In genomic region chr17:27651411-27652345, GRCh38 we compare ENCODE assay signal across 8 cellular contexts. TPM values are rescaled to one million over a fixed set of nuclear protein-coding genes. Genes with fewer than 3 reads are reported as not detected.
DNase-seq lines count a peak whose midpoint lies in the region; ATAC-seq, FAIRE-seq and TF ChIP-seq lines count a peak whose summit lies in the region.

No MANE protein-coding gene starts in this region.

- H3K9me3 ChIP-seq in OCI-LY1 (ENCODE audit: low read length) (no peaks in the 10 kb centered on the region), pancreas (no peaks in the 10 kb centered on the region), upper lobe of left lung (no peaks in the 10 kb centered on the region)

- peak; percentile 74 for TF ChIP-seq CTCF in OCI-LY1 (IDR thresholded peaks at IDR 0.05; ENCODE audit: low read length)
- peak; percentile 68 for TF ChIP-seq CTCF in fibroblast of pulmonary artery (IDR thresholded peaks at IDR 0.05; ENCODE audit: low read length, missing control alignments)
- peak; percentile 78 to 95 (median 92) for TF ChIP-seq CTCF in pancreas (IDR thresholded peaks at IDR 0.05)
- TF ChIP-seq CTCF in upper lobe of left lung (IDR thresholded peaks at IDR 0.05) = peak; percentile 82 to 97 (median 88)

- ATAC-seq in pancreas (peak; percentile 62 to 81 (median 78)), upper lobe of left lung (ENCODE audit: low FRiP score in 2 of 2) (peak; percentile 59 to 80)

- no peak for TF ChIP-seq EP300 in upper lobe of left lung (IDR thresholded peaks at IDR 0.05)

- DNase-seq in NCI-H2081 (lab: John Stamatoyannopoulos, UW) (peak; percentile 4), NCI-H2081 treated with DMSO at 0.1 percent for 48 hours (lab: John Stamatoyannopoulos, UW) (no peak), fibroblast of pulmonary artery (ENCODE audit: low read depth) (peak; percentile 65), pancreas (peak in 4 of 6 donors; percentile 37 to 88 (median 74)), upper lobe of left lung (peak in 1 of 2 donors; percentile 47), NOMO-1 treated with dmso at 0.1 percent for 144 hours (lab: John Stamatoyannopoulos, UW; ENCODE audit: unreplicated experiment) (no peak)
- peak; percentile 84 to 86 for DNase-seq in activated T-cell treated with anti-CD3 and anti-CD28 coated beads, Interleukin-2, amount 50 U/mL, for 48 hours

- no peaks in the 10 kb centered on the region for H3F3A ChIP-seq in OCI-LY1 (ENCODE audit: insufficient read depth, low read length)

- no peaks in the 10 kb centered on the region for H3K9me2 ChIP-seq in OCI-LY1 (ENCODE audit: low read depth, low read length)

- H3K36me3 ChIP-seq in OCI-LY1 (ENCODE audit: insufficient read depth, low read length) (no peaks in the 10 kb centered on the region), pancreas (peaks cover 0 to 7% (median 0%) of the 10 kb centered on the region in 3 donors), upper lobe of left lung (peaks cover 0 to 5% (median 2%) of the 10 kb centered on the region in 4 donors)

- no peak for TF ChIP-seq POLR2A in upper lobe of left lung (IDR thresholded peaks at IDR 0.05)

- no peaks in the 10 kb centered on the region for H3K79me2 ChIP-seq in OCI-LY1 (ENCODE audit: insufficient read depth, low read length)

- H3K4me2 ChIP-seq in OCI-LY1 (ENCODE audit: low read length) = no peak overlapping the region

- H3K4me1 ChIP-seq in OCI-LY1 (ENCODE audit: insufficient read depth, low read length, severe bottlenecking) = no peaks in the 10 kb centered on the region
- no peaks in the 10 kb centered on the region for H3K4me1 ChIP-seq in pancreas
- peaks cover 0 to 5% (median 0%) of the 10 kb centered on the region in 4 donors for H3K4me1 ChIP-seq in upper lobe of left lung

- intact Hi-C loops in pancreas (cut with DNase I) = loop anchor here in 2 of 3 donors (2.0 to 10.0 kb wide), 4 partner anchors 49 to 417 kb away; no protein-coding TSS in a partner anchor

- no peak overlapping the region for H3K9ac ChIP-seq in OCI-LY1 (ENCODE audit: low read length)

- H3K4me3 ChIP-seq in OCI-LY1 (ENCODE audit: low read depth, low read length, poor library complexity, severe bottlenecking) (no peak overlapping the region), fibroblast of pulmonary artery (replicated peaks; ENCODE audit: low read depth, low read length) (no peak overlapping the region), pancreas (no peak overlapping the region), upper lobe of left lung (no peak overlapping the region)

- no peak for FAIRE-seq in pancreas (lab: Jason Lieb, UNC)

- H3K27ac ChIP-seq in OCI-LY1 (ENCODE audit: low read depth, low read length, poor library complexity, severe bottlenecking) (no peak overlapping the region), pancreas (no peak overlapping the region), upper lobe of left lung (no peak overlapping the region)

- H3K27me3 ChIP-seq in OCI-LY1 (ENCODE audit: insufficient read depth, low read length) (no peaks in the 10 kb centered on the region), pancreas (no peaks in the 10 kb centered on the region), upper lobe of left lung (no peaks in the 10 kb centered on the region)

- WGBS in pancreas, 2 donors = 36 to 44% methylated on average over 16 of the region's 16 CpGs
- 40 to 47% methylated on average over 10 to 16 of the region's 16 CpGs for WGBS in upper lobe of left lung, 2 donors

- no peak overlapping the region for H2AFZ ChIP-seq in OCI-LY1 (ENCODE audit: low read length)

- H4K20me1 ChIP-seq in OCI-LY1 (ENCODE audit: insufficient read depth, low read length) = no peaks in the 10 kb centered on the region

RNA-seq across cellular contexts. Expression of gene LGALS9, which starts 20.7 kb away (rescaled TPM):
- 10 to 100 TPM in 4 of 6 donors, 1 to 10 TPM in 2; 5.2 to 77.3 (median 13.5) TPM for total RNA-seq in pancreas
- polyA plus RNA-seq in pancreas = 10 to 100 TPM; 20.9 to 29.8 TPM
- total RNA-seq in upper lobe of left lung = 100 to 1,000 TPM in 5 of 6 donors, 10 to 100 TPM in 1; 64.6 to 238 (median 150) TPM

Comparison
In these comparisons a context has a peak if more than half of its experiments do, and no peak if none do; other contexts are left out.
1. DNase-seq: peak in NCI-H2081 (2 of 2), activated T-cell treated with anti-CD3 and anti-CD28 coated beads, Interleukin-2, amount 50 U/mL, for 48 hours (2 of 2), fibroblast of pulmonary artery (single experiment) and pancreas (4 of 6); none in NCI-H2081 treated with DMSO at 0.1 percent for 48 hours (single experiment) and NOMO-1 treated with dmso at 0.1 percent for 144 hours (single experiment).
2. Peak in every context shown above with its lines, with median percentiles within 50 percentile points of each other: CTCF ChIP-seq.